Comparison of ENCODE assay signal across 13 cellular contexts in the genomic region with DNA sequence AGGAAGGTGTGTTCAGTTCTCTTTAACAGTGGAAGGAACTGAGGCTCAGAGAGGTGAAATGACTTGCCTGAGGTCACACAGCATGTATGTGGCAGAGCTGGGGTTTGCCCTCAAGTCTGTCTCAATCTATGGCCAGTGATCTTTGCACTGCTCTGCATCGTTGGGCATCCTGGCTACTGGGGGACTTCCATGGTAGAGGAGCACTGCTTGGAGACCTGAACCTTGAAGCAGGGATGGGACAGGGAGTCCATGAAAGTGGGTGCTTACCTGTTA. TPM values are rescaled to one million over a fixed set of nuclear protein-coding genes. Genes with fewer than 3 reads are reported as not detected.
A peak's percentile ranks its signal among the peaks of the same experiment; 100 is the strongest.
DNase-seq lines count a peak whose midpoint lies in the region; ATAC-seq, FAIRE-seq and TF ChIP-seq lines count a peak whose summit lies in the region.
"Had no signal": no experiment of that assay in that cellular context is flagged by ENCODE, and none has a peak within 500 bp of the region (broad histone marks: within the 10 kb centered on the region; RNA-seq: fewer than 3 reads in every experiment).

No MANE protein-coding gene starts in this region.

- peaks cover 40% of the 10 kb centered on the region; the same call in 1 of the 2 replicates for H4K20me1 ChIP-seq in BLaER1

- intact Hi-C loops in posterior vena cava (cut with DNase I) (loop anchor here in 1 of 2 donors (5.0 kb wide), 1 partner anchor 91 kb away; no protein-coding TSS in a partner anchor), pancreas (cut with DNase I) (no loop called here)

- H3K4me3 ChIP-seq in BLaER1 (0 out of 2 replicates have a peak overlapping the region, but pooled peaks have one; percentile 73), WERI-Rb-1 (ENCODE audit: low read depth, low read length) (peak overlapping the region; percentile 73), fibroblast of mammary gland (ENCODE audit: control insufficient read depth, low read depth, low read length) (peak overlapping the region; percentile 62), pancreas (no peak overlapping the region)
- H3K4me3 ChIP-seq: PC-9, SJCRH30, transverse colon had no signal

- ATAC-seq in pancreas (no peak), HG03571 (IDR thresholded peaks at IDR 0.05; ENCODE audit: unreplicated experiment) (no peak)

- peak overlapping the region; percentile 92 for H3K4me2 ChIP-seq in BLaER1
- H3K4me2 ChIP-seq: PC-9 had no signal

- 92 to 100% methylated on average over 1 of the region's 1 CpG for WGBS in pancreas, 2 donors

- H3K36me3 ChIP-seq in BLaER1 (no peaks in the 10 kb centered on the region), WERI-Rb-1 (peaks cover 30% of the 10 kb centered on the region), pancreas (no peaks in the 10 kb centered on the region)
- H3K36me3 ChIP-seq: SJCRH30, transverse colon had no signal

- no peak overlapping the region for H3K9ac ChIP-seq in BLaER1
- H3K9ac ChIP-seq: parathyroid adenoma had no signal

- no peak for DNase-seq in WERI-Rb-1
- no peak for DNase-seq in fibroblast of mammary gland (ENCODE audit: low read depth)
- peak; percentile 35 for DNase-seq in posterior vena cava (ENCODE audit: low spot score)
- DNase-seq in NCI-H748 treated with DMSO at 0.1 percent for 48 hours (lab: John Stamatoyannopoulos, UW) = no peak
- DNase-seq in pancreas = no peak
- DNase-seq in activated naive CD4-positive, alpha-beta T cell (lab: John Stamatoyannopoulos, UW) = no peak
- DNase-seq: kidney glomerular epithelial cell, PC-9, SJCRH30, transverse colon had no signal

- FAIRE-seq in pancreas (lab: Jason Lieb, UNC) = no peak

- H3K9me3 ChIP-seq in BLaER1 (no peaks in the 10 kb centered on the region), WERI-Rb-1 (ENCODE audit: severe bottlenecking) (no peaks in the 10 kb centered on the region), pancreas (no peaks in the 10 kb centered on the region)
- H3K9me3 ChIP-seq: SJCRH30, transverse colon had no signal

- H3K4me1 ChIP-seq in BLaER1 = peaks cover 89% of the 10 kb centered on the region
- H3K4me1 ChIP-seq in pancreas = no peaks in the 10 kb centered on the region
- H3K4me1 ChIP-seq: parathyroid adenoma, SJCRH30 had no signal

- no peak for TF ChIP-seq CTCF in WERI-Rb-1 (IDR thresholded peaks at IDR 0.05; ENCODE audit: low read depth, low read length)
- TF ChIP-seq CTCF in fibroblast of mammary gland (conservative IDR thresholded peaks at IDR 0.05; ENCODE audit: control insufficient read depth, insufficient read depth, low read depth, low read length) = no peak
- no peak for TF ChIP-seq CTCF in pancreas (IDR thresholded peaks at IDR 0.05)

- H3K27ac ChIP-seq in BLaER1 (peak overlapping the region; percentile 68; the same call in 1 of the 2 replicates), WERI-Rb-1 (peak overlapping the region; percentile 93), pancreas (no peak overlapping the region)
- H3K27ac ChIP-seq: parathyroid adenoma, PC-9, SJCRH30 had no signal

- no peaks in the 10 kb centered on the region for H3K27me3 ChIP-seq in BLaER1
- no peaks in the 10 kb centered on the region for H3K27me3 ChIP-seq in WERI-Rb-1 (ENCODE audit: insufficient read depth, low read depth, severe bottlenecking)
- no peaks in the 10 kb centered on the region for H3K27me3 ChIP-seq in pancreas

RNA-seq across cellular contexts. Expression of gene CORO2B, which starts 2.0 kb away (rescaled TPM):
- 10 to 100 TPM in 1 of 2 donors, 1 to 10 TPM in 1; 7.2 to 11.7 TPM for total RNA-seq in posterior vena cava
- total RNA-seq in pancreas = 1 to 10 TPM in 3 of 6 donors, under 1 TPM in 3; 0.56 to 3.3 (median 1.4) TPM
- polyA plus RNA-seq in pancreas = 1 to 10 TPM; 1.5 to 7.7 TPM
- total RNA-seq: SJCRH30 had no signal

Comparison
In these comparisons a context has a peak if more than half of its experiments do, and no peak if none do; other contexts are left out.
1. H3K27ac ChIP-seq: peak in BLaER1 (single experiment) and WERI-Rb-1 (single experiment); none in pancreas (0 of 4).
2. H3K4me3 ChIP-seq: peak in BLaER1 (single experiment), WERI-Rb-1 (single experiment) and fibroblast of mammary gland (single experiment); none in pancreas (0 of 4).